ENCODE assay signal across 9 cellular contexts in genomic region chr1:32449457-32449831, GRCh38. TPM values are rescaled to one million over a fixed set of nuclear protein-coding genes. Genes with fewer than 3 reads are reported as not detected.
DNase-seq lines count a peak whose midpoint lies in the region; ATAC-seq and TF ChIP-seq lines count a peak whose summit lies in the region.
"Not testable (repeated sequence)": the region's sequence is repeated elsewhere in the genome, so short reads cannot be mapped to it uniquely, and the experiment has no call there.
"Had no signal": no experiment of that assay in that cellular context is flagged by ENCODE, and none has a peak within 500 bp of the region (broad histone marks: within the 10 kb centered on the region; RNA-seq: fewer than 3 reads in every experiment).

No MANE protein-coding gene starts in this region.

- WGBS in H9 (ENCODE audit: extremely low coverage, insufficient read length, low lambda C conversion rate): no CpG with 5 or more reads among the region's 5 CpGs
- 80% methylated on average over 4 of the region's 5 CpGs for WGBS in mammary epithelial cell (ENCODE audit: low coverage, missing lambda C conversion rate)

- not testable (repeated sequence) for H3K4me1 ChIP-seq in H9 (ENCODE audit: insufficient read depth, low read length)
- H3K4me1 ChIP-seq in PC-3 (ENCODE audit: insufficient read depth, low read length) (peaks cover 12% of the 10 kb centered on the region), mammary epithelial cell (ENCODE audit: insufficient read depth, low read length) (peaks cover 12% of the 10 kb centered on the region)

- H3K4me2 ChIP-seq in H9 (ENCODE audit: insufficient read depth, insufficient read length, low read length); PC-3 (ENCODE audit: low read length); mammary epithelial cell (ENCODE audit: insufficient read depth, low read depth, low read length): not testable (repeated sequence)

- peak; percentile 9; the same call in 1 of the 2 replicates for ATAC-seq in PC-3

- H3T11ph ChIP-seq in H9 (ENCODE audit: low read length): not testable (repeated sequence)

- peaks cover 23 to 25% of the 10 kb centered on the region in 2 experiments for H3K9me3 Mint-ChIP-seq in H9
- peaks cover 11% of the 10 kb centered on the region for H3K9me3 Mint-ChIP-seq in endothelial cell (ENCODE audit: unreplicated experiment)
- not testable (repeated sequence) for H3K9me3 Mint-ChIP-seq in neural crest cell

- POLR2A ChIA-PET in PC-3 (lab: Charles Lee; ENCODE audit: unreplicated experiment): not testable (repeated sequence)

- H4K5ac ChIP-seq in H9 (ENCODE audit: insufficient read length, low read depth, low read length): not testable (repeated sequence)

- not testable (repeated sequence) for H3K56ac ChIP-seq in H9 (ENCODE audit: insufficient read length, low read depth, low read length)

- not testable (repeated sequence) for H3K36me3 ChIP-seq in PC-3 (ENCODE audit: low read depth, low read length); mammary epithelial cell (ENCODE audit: insufficient read depth, low read length)

- intact Hi-C loops in PC-3 (cut with micrococcal nuclease): loop anchor here (5.0 kb wide), 1 partner anchor 73 kb away; no protein-coding TSS in a partner anchor
- intact Hi-C loops in mammary epithelial cell (cut with micrococcal nuclease): loop anchor here (5.0 kb wide), 4 partner anchors 148 to 423 kb away; partner anchors contain the start of gene FNDC5

- H2BK120ac ChIP-seq in H9 (ENCODE audit: low read depth, low read length, poor library complexity, severe bottlenecking): not testable (repeated sequence)

- H3K18ac ChIP-seq in H9 (ENCODE audit: insufficient read length, low read depth, low read length): not testable (repeated sequence)

- not testable (repeated sequence) for H2BK5ac ChIP-seq in H9 (ENCODE audit: insufficient read length, low read length)

- H3F3A ChIP-seq in PC-3 (ENCODE audit: low read length, unreplicated experiment): not testable (repeated sequence)

- not testable (repeated sequence) for DNase-seq in H9; endothelial cell (ENCODE audit: low spot score); neural crest cell (ENCODE audit: low read depth, low spot score)
- DNase-seq in HT-29 (ENCODE audit: low spot score) (peak; percentile 25), PC-3 (peak; percentile 77), mammary epithelial cell (peak; percentile 26)

- H3K23ac ChIP-seq in H9 (ENCODE audit: insufficient read length, low read depth, low read length): not testable (repeated sequence)

- not testable (repeated sequence) for H2BK12ac ChIP-seq in H9 (ENCODE audit: insufficient read length, low read depth, low read length)

- H3K23me2 ChIP-seq in H9 (ENCODE audit: insufficient read length, low read depth, low read length, poor library complexity, severe bottlenecking): not testable (repeated sequence)

- H3K27ac Mint-ChIP-seq in H9; endothelial cell (ENCODE audit: unreplicated experiment); neural crest cell (ENCODE audit: unreplicated experiment): not testable (repeated sequence)

- H4K20me1 ChIP-seq in H9 (ENCODE audit: control insufficient read depth, insufficient read depth, insufficient read length); PC-3 (ENCODE audit: low read length); mammary epithelial cell (ENCODE audit: insufficient read depth, low read length): not testable (repeated sequence)

- not testable (repeated sequence) for H3K14ac ChIP-seq in H9 (ENCODE audit: insufficient read depth, low read length)

- not testable (repeated sequence) for H3K79me2 ChIP-seq in H9 (ENCODE audit: insufficient read depth, low read length); PC-3 (ENCODE audit: low read length); mammary epithelial cell (ENCODE audit: insufficient read depth, low read length)

- not testable (repeated sequence) for H3K27ac ChIP-seq in H9 (ENCODE audit: insufficient read length, low read depth, low read length); mammary epithelial cell (ENCODE audit: insufficient read depth, low read depth, low read length)
- peak overlapping the region; percentile 27; the same call in 1 of the 2 replicates for H3K27ac ChIP-seq in PC-3 (ENCODE audit: low read length)

- peak; percentile 22; the same call in 1 of the 3 replicates for TF ChIP-seq CTCF in H9 (conservative IDR thresholded peaks at IDR 0.05)
- TF ChIP-seq CTCF in PC-3 (conservative IDR thresholded peaks at IDR 0.05; ENCODE audit: low read depth, low read length): peak; percentile 34
- not testable (repeated sequence) for TF ChIP-seq CTCF in mammary epithelial cell (conservative IDR thresholded peaks at IDR 0.05 in 1 of 2, IDR thresholded peaks at IDR 0.05 in 1 of 2; ENCODE audit: extremely low read depth in 1 of 2, insufficient read depth in 1 of 2, low read depth in 1 of 2, low read length in 2 of 2); endothelial cell (IDR thresholded peaks at IDR 0.05; ENCODE audit: unreplicated experiment); neural crest cell (conservative IDR thresholded peaks at IDR 0.05)

- H4K8ac ChIP-seq in H9 (replicated peaks; ENCODE audit: insufficient read length, low read depth, low read length): not testable (repeated sequence)

- not testable (repeated sequence) for H2BK20ac ChIP-seq in H9 (ENCODE audit: low read depth, low read length, poor library complexity, severe bottlenecking)

- not testable (repeated sequence) for BruUV-seq in PC-3 (replicated peaks; lab: Mats Ljungman, UMichigan); mammary epithelial cell (replicated peaks; lab: Mats Ljungman, UMichigan)

- H4K91ac ChIP-seq in H9 (ENCODE audit: insufficient read length, low read depth, low read length): not testable (repeated sequence)

- dilution Hi-C loops in mammary epithelial cell (cut with HindIII; ENCODE audit: low sequenced_read_pairs): not testable (repeated sequence)

- not testable (repeated sequence) for H2AFZ ChIP-seq in H9 (ENCODE audit: low read length); PC-3 (ENCODE audit: low read length); mammary epithelial cell (ENCODE audit: low read depth, low read length)

- in situ Hi-C loops in mammary epithelial cell (cut with MboI; ENCODE audit: low sequenced_read_pairs in 2 of 2): not testable (repeated sequence)

- H2AK5ac ChIP-seq in H9 (ENCODE audit: insufficient read length, low read length): not testable (repeated sequence)

- not testable (repeated sequence) for H3K9me2 ChIP-seq in PC-3 (replicated peaks; ENCODE audit: low read length)

- not testable (repeated sequence) for H3K27me3 Mint-ChIP-seq in H9 (ENCODE audit: low read depth); endothelial cell (ENCODE audit: unreplicated experiment)
- peaks cover 12% of the 10 kb centered on the region for H3K27me3 Mint-ChIP-seq in neural crest cell (ENCODE audit: low read depth)

- H3K4me3 ChIP-seq in PC-3 (ENCODE audit: low read length); mammary epithelial cell (replicated peaks in 1 of 3; ENCODE audit: insufficient read depth in 1 of 3, low read depth in 2 of 3, low read length in 3 of 3): not testable (repeated sequence)

- peaks cover 40 to 44% of the 10 kb centered on the region in 2 experiments for H3K4me1 Mint-ChIP-seq in H9
- H3K4me1 Mint-ChIP-seq in endothelial cell (ENCODE audit: unreplicated experiment): not testable (repeated sequence)
- peaks cover 19% of the 10 kb centered on the region for H3K4me1 Mint-ChIP-seq in neural crest cell

- not testable (repeated sequence) for H3K27me3 ChIP-seq in H9 (ENCODE audit: insufficient read depth, low read length); PC-3 (ENCODE audit: low read length); mammary epithelial cell (ENCODE audit: insufficient read depth, low read length)

- H3K9ac ChIP-seq in H9 (ENCODE audit: extremely low read depth, insufficient read length, low read length); PC-3 (ENCODE audit: low read length); mammary epithelial cell (ENCODE audit: insufficient read depth, low read length): not testable (repeated sequence)

- H3K36me3 Mint-ChIP-seq in H9 (ENCODE audit: insufficient read depth in 1 of 3, low read depth in 3 of 3) (peaks cover 0 to 24% (median 11%) of the 10 kb centered on the region in 3 experiments), endothelial cell (ENCODE audit: low read depth, unreplicated experiment) (peaks cover 10% of the 10 kb centered on the region)
- H3K36me3 Mint-ChIP-seq in neural crest cell (ENCODE audit: low read depth): not testable (repeated sequence)

- not testable (repeated sequence) for H3K79me1 ChIP-seq in H9 (ENCODE audit: insufficient read depth, low read depth, low read length, poor library complexity, severe bottlenecking)

- not testable (repeated sequence) for H3K4me3 Mint-ChIP-seq in H9
- H3K4me3 Mint-ChIP-seq in endothelial cell (ENCODE audit: unreplicated experiment): peak overlapping the region; percentile 1
- H3K4me3 Mint-ChIP-seq in neural crest cell: peak overlapping the region; percentile 73

- H3K9me3 ChIP-seq in H9 (ENCODE audit: control insufficient read depth, low read depth, low read length): peaks cover 10% of the 10 kb centered on the region
- not testable (repeated sequence) for H3K9me3 ChIP-seq in PC-3 (ENCODE audit: low read length); mammary epithelial cell (replicated peaks; ENCODE audit: insufficient read depth, low read length)

- CTCF ChIA-PET in PC-3 (lab: Charles Lee); mammary epithelial cell (lab: Charles Lee; ENCODE audit: low non-redundant PET): not testable (repeated sequence)

- H3K4ac ChIP-seq in H9 (ENCODE audit: low read depth, low read length): not testable (repeated sequence)

- H2BK15ac ChIP-seq in H9 (ENCODE audit: low read depth, low read length): not testable (repeated sequence)

RNA-seq across cellular contexts. Expression of gene ZBTB8B, which starts 15.4 kb away (rescaled TPM):
- total RNA-seq in H9 (2021) (1.6 and 1.9 TPM in 2 replicates), PC-3 (2014; rRNA removed) (0.22 and 0.23 TPM in 2 replicates), mammary epithelial cell (under 1 TPM in 1 of 2 donors, not detected in 1; under 0.01 TPM), endothelial cell (ENCODE audit: unreplicated experiment) (0.92 TPM), neural crest cell (3.1 and 3.3 TPM in 2 replicates)
- total RNA-seq in HT-29 (2014; rRNA removed; shearing (Covaris generic)): not detected in 2 replicates
- 0.01 TPM for polyA plus RNA-seq in mammary epithelial cell
- not detected for polyA minus RNA-seq in mammary epithelial cell
- total RNA-seq: CD4-positive, alpha-beta T cell; HT1080; IMR-90 had no signal
- polyA plus RNA-seq: IMR-90 had no signal

RNA-seq across cellular contexts. Expression of gene BSDC1, which starts 55.2 kb away (rescaled TPM):
- 50.7 and 52.6 TPM in 2 replicates for total RNA-seq in H9 (2021)
- 48.3 and 54.4 TPM in 2 replicates for total RNA-seq in HT-29 (2014; rRNA removed; shearing (Covaris generic))
- total RNA-seq in PC-3 (2014; rRNA removed): 59.8 and 68.5 TPM in 2 replicates
- 10 to 100 TPM; 47.6 to 78.5 TPM for total RNA-seq in mammary epithelial cell
- 33.2 TPM for polyA plus RNA-seq in mammary epithelial cell
- polyA minus RNA-seq in mammary epithelial cell: 27.8 TPM
- total RNA-seq in endothelial cell (ENCODE audit: unreplicated experiment): 79.0 TPM
- total RNA-seq in neural crest cell: 38.6 and 41.5 TPM in 2 replicates
